In genomic region chr13:39350461-39350881, GRCh38 we compare ENCODE assay signal across 14 cellular contexts.
DNase-seq lines count a peak whose midpoint lies in the region; ATAC-seq and TF ChIP-seq lines count a peak whose summit lies in the region.
"Had no signal": no experiment of that assay in that cellular context is flagged by ENCODE, and none has a peak within 500 bp of the region (broad histone marks: within the 10 kb centered on the region; RNA-seq: fewer than 3 reads in every experiment).

No MANE protein-coding gene starts in this region.

- 33% methylated on average over 3 of the region's 3 CpGs for WGBS in HUES64

- peak; percentile 74 for DNase-seq in cerebellum (ENCODE audit: low spot score)
- DNase-seq in iPS-NIHi11 (ENCODE audit: low spot score), result peak; percentile 39
- peak; percentile 39 for DNase-seq in retina
- DNase-seq in activated CD8-positive, alpha-beta memory T cell treated with anti-CD3 and anti-CD28 coated beads for 24 hours, result no peak
- no peak for DNase-seq in HEK293T (ENCODE audit: extremely low spot score)
- DNase-seq: BE2C, esophagus squamous epithelium, hypothalamus, NCI-H524 treated with DMSO at 0.1 percent for 48 hours, pancreas had no signal

- no peaks in the 10 kb centered on the region for H3K36me3 ChIP-seq in HUES64 (ENCODE audit: insufficient read depth, low read length)
- H3K36me3 ChIP-seq: BE2C, esophagus squamous epithelium, pancreas had no signal

- no peak overlapping the region for H3K9ac ChIP-seq in HUES64 (ENCODE audit: low read depth, low read length)

- 0 out of 2 replicates have a peak overlapping the region, but pooled peaks have one; percentile 34 for H3K27ac ChIP-seq in HUES64 (ENCODE audit: low read depth, low read length)
- H3K27ac ChIP-seq: pancreas had no signal

- POLR2A ChIA-PET in HEK293T (lab: Yijun Ruan, JAX), result no interaction called here

- H3K9me3 ChIP-seq in HUES64 (ENCODE audit: insufficient read depth, low read depth, low read length), result no peaks in the 10 kb centered on the region
- H3K9me3 ChIP-seq: BE2C, esophagus squamous epithelium, pancreas had no signal

- peaks cover 40% of the 10 kb centered on the region for H3K4me1 ChIP-seq in HUES64 (ENCODE audit: insufficient read depth, low read length)
- H3K4me1 ChIP-seq: BE2C, pancreas had no signal

- ATAC-seq in HG02840 (IDR thresholded peaks at IDR 0.05; ENCODE audit: low FRiP score, unreplicated experiment) (no peak), HG03439 (IDR thresholded peaks at IDR 0.05; ENCODE audit: unreplicated experiment) (no peak)
- ATAC-seq: activated CD4-positive, CD25-positive, alpha-beta regulatory T cell treated with anti-CD3 and anti-CD28 coated beads, Interleukin-2, amount 50 U/mL, for 24 hours had no signal

- H3K4me3 ChIP-seq in HUES64 (ENCODE audit: low read length), result no peak overlapping the region; the same call in 1 of the 2 replicates
- H3K4me3 ChIP-seq: pancreas had no signal

- H3K27me3 ChIP-seq in HUES64 (ENCODE audit: insufficient read depth, low read length), result peaks cover 53% of the 10 kb centered on the region
- H3K27me3 ChIP-seq: esophagus squamous epithelium, pancreas had no signal

- CTCF ChIA-PET in HEK293T (lab: Yijun Ruan, JAX), result no interaction called here

TF ChIP-seq in HEK293T, 16 proteins besides CTCF, POLR2A, EP300 and RAD21:
- TF ChIP-seq ELF4 (IDR thresholded peaks at IDR 0.05) (no peak), TARDBP (IDR thresholded peaks at IDR 0.05) (no peak), FOXA1 (IDR thresholded peaks at IDR 0.05) (no peak), NFRKB (IDR thresholded peaks at IDR 0.05) (no peak)
- TF ChIP-seq, protein P1, sequence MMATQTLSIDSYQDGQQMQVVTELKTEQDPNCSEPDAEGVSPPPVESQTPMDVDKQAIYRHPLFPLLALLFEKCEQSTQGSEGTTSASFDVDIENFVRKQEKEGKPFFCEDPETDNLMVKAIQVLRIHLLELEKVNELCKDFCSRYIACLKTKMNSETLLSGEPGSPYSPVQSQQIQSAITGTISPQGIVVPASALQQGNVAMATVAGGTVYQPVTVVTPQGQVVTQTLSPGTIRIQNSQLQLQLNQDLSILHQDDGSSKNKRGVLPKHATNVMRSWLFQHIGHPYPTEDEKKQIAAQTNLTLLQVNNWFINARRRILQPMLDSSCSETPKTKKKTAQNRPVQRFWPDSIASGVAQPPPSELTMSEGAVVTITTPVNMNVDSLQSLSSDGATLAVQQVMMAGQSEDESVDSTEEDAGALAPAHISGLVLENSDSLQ (IDR thresholded peaks at IDR 0.05), result no peak

Comparison
In these comparisons a context has a peak if more than half of its experiments do, and no peak if none do; other contexts are left out.
1. DNase-seq: peak in cerebellum (single experiment), iPS-NIHi11 (single experiment) and retina (single experiment); none in activated CD8-positive, alpha-beta memory T cell treated with anti-CD3 and anti-CD28 coated beads for 24 hours (single experiment) and HEK293T (single experiment).